In genomic region chr4:2650276-2650675, GRCh38 we compare ENCODE assay signal across 27 cellular contexts.
"Had no signal": no experiment of that assay in that cellular context is flagged by ENCODE, and none has a peak within 500 bp of the region (broad histone marks: within the 10 kb centered on the region; RNA-seq: fewer than 3 reads in every experiment).

No MANE protein-coding gene starts in this region.

- H3K9me3 ChIP-seq: adrenal gland, ascending aorta, heart right ventricle, ovary, psoas muscle, SK-N-SH, suprapubic skin, transverse colon had no signal

- H3K27ac Mint-ChIP-seq: activated CD8-positive, alpha-beta T cell treated with anti-CD3 and anti-CD28 coated beads, Interleukin-2, amount 10 ng/mL, durations not matched to agents 7 days and 5 days; dendritic cell treated with granulocyte-macrophage colony-stimulating factor and Interleukin-4, amounts not matched to agents 40 ng/mL and 50 ng/mL, for 4 days; stimulated activated naive CD8-positive, alpha-beta T cell treated with anti-CD3 and anti-CD28 coated beads, Interleukin-15, Interleukin-2, amounts not matched to agents 100 ng/mL and 50 ng/mL, for 24 hours had no signal

- H3K27me3 ChIP-seq: adrenal gland, ascending aorta, brain microvascular endothelial cell, heart right ventricle, ovary, suprapubic skin, transverse colon had no signal

- H3K4me3 ChIP-seq: adrenal gland, ascending aorta, heart right ventricle, lung, ovary, psoas muscle, suprapubic skin, transverse colon had no signal

- H3K4me2 ChIP-seq: SK-N-SH had no signal

- H3K4me1 ChIP-seq: adrenal gland, ascending aorta, heart right ventricle, psoas muscle, suprapubic skin, transverse colon had no signal

- DNase-seq: activated CD4-positive, alpha-beta T cell treated with anti-CD3 and anti-CD28 coated beads, Interleukin-2, amount 50 U/mL, for 1 hour; activated CD4-positive, CD25-positive, alpha-beta regulatory T cell treated with anti-CD3 and anti-CD28 coated beads, Interleukin-2, amount 50 U/mL, for 72 hours; activated CD8-positive, alpha-beta T cell treated with anti-CD3 and anti-CD28 coated beads, Interleukin-2, amount 10 ng/mL, durations not matched to agents 7 days and 5 days; brain microvascular endothelial cell; caudate nucleus; effector CD4-positive, alpha-beta T cell; foreskin fibroblast; heart right ventricle; islet precursor cell; left cardiac atrium; midbrain; natural killer cell; ovary; psoas muscle; right cardiac atrium; SK-N-SH; stimulated activated CD4-positive, alpha-beta T cell treated with anti-CD3 and anti-CD28 coated beads, Interleukin-12 subunit alpha, Interleukin-12 subunit beta, amount 100 ng/mL, for 4 hours; stimulated activated CD4-positive, alpha-beta T cell treated with anti-CD3 and anti-CD28 coated beads, Interleukin-4, amount 100 ng/mL, for 4 hours; transverse colon had no signal

- H3K9me3 Mint-ChIP-seq: dendritic cell treated with granulocyte-macrophage colony-stimulating factor and Interleukin-4, amounts not matched to agents 40 ng/mL and 50 ng/mL, for 4 days; natural killer cell; stimulated activated naive CD8-positive, alpha-beta T cell treated with anti-CD3 and anti-CD28 coated beads, Interleukin-15, Interleukin-2, amounts not matched to agents 100 ng/mL and 50 ng/mL, for 24 hours had no signal

- H3K27me3 Mint-ChIP-seq: activated naive CD8-positive, alpha-beta T cell; dendritic cell treated with granulocyte-macrophage colony-stimulating factor and Interleukin-4, amounts not matched to agents 40 ng/mL and 50 ng/mL, for 4 days; stimulated activated naive CD8-positive, alpha-beta T cell treated with anti-CD3 and anti-CD28 coated beads, Interleukin-15, Interleukin-2, amounts not matched to agents 100 ng/mL and 50 ng/mL, for 24 hours had no signal

- H3K27ac ChIP-seq: adrenal gland, ascending aorta, brain microvascular endothelial cell, heart right ventricle, ovary, psoas muscle, suprapubic skin, transverse colon, WERI-Rb-1 had no signal

- ATAC-seq: activated CD8-positive, alpha-beta T cell treated with anti-CD3 and anti-CD28 coated beads, Interleukin-2, amount 10 ng/mL, durations not matched to agents 7 days and 5 days; heart right ventricle; left cardiac atrium; natural killer cell; right cardiac atrium had no signal

- H3K36me3 ChIP-seq: ovary had no signal

- H3K4me3 Mint-ChIP-seq: activated CD8-positive, alpha-beta T cell treated with anti-CD3 and anti-CD28 coated beads, Interleukin-2, amount 10 ng/mL, durations not matched to agents 7 days and 5 days; activated naive CD8-positive, alpha-beta T cell; dendritic cell treated with granulocyte-macrophage colony-stimulating factor and Interleukin-4, amounts not matched to agents 40 ng/mL and 50 ng/mL, for 4 days; natural killer cell; stimulated activated naive CD8-positive, alpha-beta T cell treated with anti-CD3 and anti-CD28 coated beads, Interleukin-15, Interleukin-2, amounts not matched to agents 100 ng/mL and 50 ng/mL, for 24 hours had no signal

- H3K9ac ChIP-seq: SK-N-SH had no signal
